ENCODE assay signal across 6 cellular contexts in the genomic region with DNA sequence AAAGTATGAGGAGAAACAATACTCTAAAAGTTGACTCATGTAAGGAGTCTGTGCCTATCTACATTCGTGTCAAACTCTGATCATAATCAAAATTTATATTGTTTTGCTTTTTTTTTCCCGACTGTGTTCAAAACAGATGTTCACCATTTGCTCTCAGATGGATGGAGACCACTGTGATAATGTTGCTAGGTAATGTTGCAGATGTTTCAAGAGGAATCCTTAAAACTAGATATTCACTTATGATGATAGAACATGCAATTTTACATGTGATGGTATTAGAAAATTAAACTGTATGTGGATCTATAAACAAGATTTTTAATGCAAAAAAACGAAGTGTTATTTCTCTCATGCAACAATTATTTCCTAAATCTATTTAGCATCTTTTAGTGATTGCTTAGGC.
"Had no signal": no experiment of that assay in that cellular context is flagged by ENCODE, and none has a peak within 500 bp of the region (broad histone marks: within the 10 kb centered on the region; RNA-seq: fewer than 3 reads in every experiment).

No MANE protein-coding gene starts in this region.

- H3K27ac ChIP-seq: HL-60 had no signal

- FAIRE-seq: HepG2, HTR-8/SVneo had no signal

- DNase-seq: IMR-90, KBM-7, KG1 had no signal

- ATAC-seq: HepG2 had no signal
